Comparison of ENCODE assay signal across 20 cellular contexts in the genomic region with DNA sequence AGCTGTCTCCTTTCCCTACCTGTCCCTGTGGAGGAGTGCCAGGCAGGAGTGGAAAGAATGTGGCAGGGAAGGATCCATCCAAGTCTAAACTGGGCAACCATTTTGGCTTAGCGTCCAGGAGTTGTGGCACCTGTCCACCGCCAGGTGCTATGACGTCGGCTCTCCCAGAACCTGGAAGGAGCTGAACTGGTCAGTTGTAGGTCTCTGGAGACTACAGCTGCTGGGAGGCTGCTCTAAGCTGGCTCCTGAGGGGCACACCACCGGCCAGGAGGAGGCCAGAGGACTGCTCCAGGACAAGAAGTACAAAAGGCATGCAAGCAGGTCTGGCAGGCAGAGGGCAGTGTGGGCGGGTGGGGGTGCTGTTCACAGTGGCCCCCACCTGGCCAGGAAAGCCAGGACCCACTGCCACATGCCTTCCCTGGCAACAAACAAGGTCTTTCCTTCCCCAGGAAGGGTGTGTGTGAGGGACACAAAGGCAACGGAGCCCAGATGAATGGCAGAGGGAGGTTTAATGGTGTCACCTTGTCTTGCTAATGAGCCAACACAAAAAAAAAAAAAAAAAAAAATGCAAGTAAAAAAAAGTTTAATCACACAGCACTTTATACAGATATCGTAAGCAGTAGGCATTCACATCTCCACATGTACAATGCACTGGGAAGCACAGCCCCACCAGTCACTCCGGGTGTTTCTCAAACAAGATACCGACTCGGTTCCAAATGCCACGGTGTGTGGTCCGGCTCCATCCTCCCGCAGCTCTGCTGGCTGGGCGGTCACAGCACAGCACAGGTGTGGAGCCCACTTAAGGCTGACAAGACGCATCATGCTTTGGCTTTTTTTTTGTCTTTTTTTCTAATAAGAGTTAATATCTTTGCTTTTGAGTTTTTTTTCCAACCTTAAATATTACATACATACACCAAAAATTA. TPM values are rescaled to one million over a fixed set of nuclear protein-coding genes. Genes with fewer than 3 reads are reported as not detected.
DNase-seq lines count a peak whose midpoint lies in the region; ATAC-seq and TF ChIP-seq lines count a peak whose summit lies in the region.
"Had no signal": no experiment of that assay in that cellular context is flagged by ENCODE, and none has a peak within 500 bp of the region (broad histone marks: within the 10 kb centered on the region; RNA-seq: fewer than 3 reads in every experiment).

No MANE protein-coding gene starts in this region.

- H3F3A ChIP-seq in GM23338 (replicated peaks; ENCODE audit: low read depth), result peaks cover 23% of the 10 kb centered on the region

- H3K4me3 Mint-ChIP-seq in GM23338, result peak overlapping the region; percentile 23; the same call in 1 of the 3 replicates
- H3K4me3 Mint-ChIP-seq: activated naive CD8-positive, alpha-beta T cell; stimulated activated naive CD8-positive, alpha-beta T cell treated with anti-CD3 and anti-CD28 coated beads, Interleukin-15, amount 100 ng/mL, for 72 hours; T-helper 1 cell treated with Interleukin-12 subunit alpha and Interleukin-12 subunit beta and Interleukin-4 antibody, amounts not matched to agents 30 μg/mL and 1 μg/mL, for 36 hours had no signal

- H3K4me1 ChIP-seq in GM23338 (ENCODE audit: insufficient read depth) (peaks cover 20% of the 10 kb centered on the region), OCI-LY7 (ENCODE audit: insufficient read depth, low read length, poor library complexity, severe bottlenecking) (peaks cover 19% of the 10 kb centered on the region)

- TF ChIP-seq CTCF in GM23338 (conservative IDR thresholded peaks at IDR 0.05; ENCODE audit: low read depth in 2 of 2) (peak in 1 of 2 experiments; percentile 38; a peak in 3 of 4 replicates), OCI-LY7 (conservative IDR thresholded peaks at IDR 0.05; ENCODE audit: low read length) (peak; percentile 42; the same call in 1 of the 2 replicates), cardiac fibroblast (IDR thresholded peaks at IDR 0.05; ENCODE audit: low read depth, low read length) (peak; percentile 29), kidney epithelial cell (IDR thresholded peaks at IDR 0.05; ENCODE audit: insufficient read depth, low read length, poor library complexity, severe bottlenecking) (peak; percentile 20)

- BruUV-seq in OCI-LY7 (replicated peaks; lab: Mats Ljungman, UMichigan), result TSS peak; percentile 77

- H3K4me3 ChIP-seq in GM23338, result no peak overlapping the region; the same call in 1 of the 2 replicates
- no peak overlapping the region for H3K4me3 ChIP-seq in OCI-LY7 (ENCODE audit: low read depth, low read length, poor library complexity, severe bottlenecking)
- H3K4me3 ChIP-seq in cardiac fibroblast (replicated peaks in 1 of 2; ENCODE audit: low read depth in 2 of 2, low read length in 2 of 2), result no peak overlapping the region
- no peak overlapping the region for H3K4me3 ChIP-seq in kidney epithelial cell (ENCODE audit: low read depth, low read length)
- H3K4me3 ChIP-seq: esophagus muscularis mucosa, spleen, uterus had no signal

- peak overlapping the region; percentile 62 for H3K4me2 ChIP-seq in GM23338
- no peak overlapping the region for H3K4me2 ChIP-seq in OCI-LY7 (ENCODE audit: low read length)

- H3K27ac ChIP-seq in GM23338 (ENCODE audit: low read depth) (peak overlapping the region; percentile 85), OCI-LY7 (ENCODE audit: low read depth, low read length, poor library complexity, severe bottlenecking) (no peak overlapping the region)
- H3K27ac ChIP-seq: esophagus muscularis mucosa, uterus had no signal

- intact Hi-C loops in OCI-LY7 (cut with micrococcal nuclease; ENCODE audit: unreplicated experiment), result no loop called here

- peaks cover 23% of the 10 kb centered on the region for H3K27me3 ChIP-seq in GM23338 (ENCODE audit: insufficient read depth)
- no peaks in the 10 kb centered on the region for H3K27me3 ChIP-seq in kidney epithelial cell (ENCODE audit: control insufficient read depth, insufficient read depth, low read length)
- H3K27me3 ChIP-seq: uterus had no signal

- no peak overlapping the region for H2AFZ ChIP-seq in GM23338
- H2AFZ ChIP-seq in OCI-LY7 (ENCODE audit: low read length), result no peak overlapping the region

- CTCF ChIA-PET in OCI-LY7 (lab: Charles Lee; ENCODE audit: unreplicated experiment), result interaction anchor here (1.1 to 2.6 kb wide), 2 partner anchors 8 to 10 kb away, joined by 5 to 10 read pairs; no protein-coding TSS in a partner anchor

- POLR2A ChIA-PET in OCI-LY7 (lab: Charles Lee), result interaction anchor here (0.6 to 1.2 kb wide), 2 partner anchors 22 to 473 kb away, joined by 3 to 7 read pairs; no protein-coding TSS in a partner anchor

- peaks cover 36% of the 10 kb centered on the region for H3K36me3 Mint-ChIP-seq in GM23338 (ENCODE audit: low read depth)

- H4K20me1 ChIP-seq in GM23338 (replicated peaks; ENCODE audit: insufficient read depth) (no peaks in the 10 kb centered on the region), OCI-LY7 (ENCODE audit: insufficient read depth, low read length) (no peaks in the 10 kb centered on the region)

- H3K36me3 ChIP-seq in GM23338 (ENCODE audit: insufficient read depth) (peaks cover 9% of the 10 kb centered on the region; the same call in 1 of the 2 replicates), OCI-LY7 (ENCODE audit: insufficient read depth, low read length) (peaks cover 50% of the 10 kb centered on the region), kidney epithelial cell (ENCODE audit: control insufficient read depth, insufficient read depth, low read length) (no peaks in the 10 kb centered on the region)
- H3K36me3 ChIP-seq: uterus had no signal

- H3K9me3 Mint-ChIP-seq in GM23338, result no peaks in the 10 kb centered on the region; the same call in 1 of the 3 replicates
- H3K9me3 Mint-ChIP-seq: stimulated activated naive CD8-positive, alpha-beta T cell treated with anti-CD3 and anti-CD28 coated beads, Interleukin-15, amount 100 ng/mL, for 72 hours; T-helper 1 cell treated with Interleukin-12 subunit alpha and Interleukin-12 subunit beta and Interleukin-4 antibody, amounts not matched to agents 30 μg/mL and 1 μg/mL, for 36 hours had no signal

- H3K79me2 ChIP-seq in GM23338 (replicated peaks; ENCODE audit: insufficient read depth) (no peaks in the 10 kb centered on the region), OCI-LY7 (ENCODE audit: insufficient read depth, low read depth, low read length) (no peaks in the 10 kb centered on the region)

- H3K4me1 Mint-ChIP-seq in GM23338, result peaks cover 22% of the 10 kb centered on the region

- DNase-seq in GM23338 (ENCODE audit: low spot score) (peak; percentile 68), OCI-LY7 (ENCODE audit: low spot score) (no peak), cardiac fibroblast (ENCODE audit: low read depth in 2 of 2) (peak in 1 of 2 donors; percentile 53), kidney epithelial cell (ENCODE audit: low read depth) (no peak), midbrain (lab: John Stamatoyannopoulos, UW) (no peak), COR-L47 (lab: John Stamatoyannopoulos, UW) (no peak), ecto neural progenitor cell (ENCODE audit: low spot score) (no peak)
- DNase-seq: C1 segment of cervical spinal cord; central memory CD4-positive, alpha-beta T cell; left colon; MM.1S; NCI-H2081; NCI-H69; spleen; stimulated activated naive CD8-positive, alpha-beta T cell treated with anti-CD3 and anti-CD28 coated beads, Interleukin-15, amount 100 ng/mL, for 72 hours; uterus had no signal

- H3K27me3 Mint-ChIP-seq in GM23338 (ENCODE audit: insufficient read depth, low read depth, poor library complexity), result peaks cover 33% of the 10 kb centered on the region
- H3K27me3 Mint-ChIP-seq: activated naive CD8-positive, alpha-beta T cell; stimulated activated naive CD8-positive, alpha-beta T cell treated with anti-CD3 and anti-CD28 coated beads, Interleukin-15, amount 100 ng/mL, for 72 hours had no signal

- H3K9me3 ChIP-seq in OCI-LY7 (ENCODE audit: low read length), result no peaks in the 10 kb centered on the region
- H3K9me3 ChIP-seq: esophagus muscularis mucosa, spleen, uterus had no signal

- peak overlapping the region; percentile 52 for H3K27ac Mint-ChIP-seq in GM23338
- H3K27ac Mint-ChIP-seq: activated naive CD8-positive, alpha-beta T cell; stimulated activated naive CD8-positive, alpha-beta T cell treated with anti-CD3 and anti-CD28 coated beads, Interleukin-15, amount 100 ng/mL, for 72 hours; T-helper 1 cell treated with Interleukin-12 subunit alpha and Interleukin-12 subunit beta and Interleukin-4 antibody, amounts not matched to agents 30 μg/mL and 1 μg/mL, for 36 hours had no signal

- H3K9me2 ChIP-seq in GM23338 (ENCODE audit: insufficient read depth), result no peaks in the 10 kb centered on the region
- no peaks in the 10 kb centered on the region for H3K9me2 ChIP-seq in OCI-LY7 (ENCODE audit: insufficient read depth, low read length)

- ATAC-seq in GM23338, result peak; percentile 16
- ATAC-seq in GM21515 (IDR thresholded peaks at IDR 0.05; ENCODE audit: unreplicated experiment), result no peak
- ATAC-seq: left colon; stimulated activated naive CD8-positive, alpha-beta T cell treated with anti-CD3 and anti-CD28 coated beads, Interleukin-15, amount 100 ng/mL, for 72 hours had no signal

TF ChIP-seq in GM23338, 12 proteins besides CTCF, POLR2A, EP300 and RAD21 (continues in another document):
- TF ChIP-seq STAT1 (IDR thresholded peaks at IDR 0.05; ENCODE audit: unreplicated experiment), result no peak
- no peak for TF ChIP-seq ZNF331 (CRISPR knock-in tag; IDR thresholded peaks at IDR 0.05; ENCODE audit: low read depth)

RNA-seq across cellular contexts. Expression of a gene that starts 4.8 kb away (rescaled TPM):
- 3.2 and 7.4 TPM in 2 replicates for total RNA-seq in GM23338 (2014; rRNA removed; shearing (Covaris generic))
- 0.63 and 1.3 TPM in 2 replicates for polyA plus RNA-seq in GM23338 (2016; fragmentation: Nextera tagmentation; extraction: Ambion mirVana)
- total RNA-seq in OCI-LY7 (2014; rRNA removed; shearing (Covaris generic)), result 0.28 and 0.36 TPM in 2 replicates
- total RNA-seq in OCI-LY7 (2022) (0.22 and 0.78 TPM in 2 replicates), kidney epithelial cell (159 and 165 TPM in 2 replicates)

RNA-seq across cellular contexts. Expression of a gene that starts 35.5 kb away (rescaled TPM):
- total RNA-seq in GM23338 (2014; rRNA removed; shearing (Covaris generic)), result 47.9 and 58.8 TPM in 2 replicates
- 31.5 and 39.5 TPM in 2 replicates for polyA plus RNA-seq in GM23338 (2016; fragmentation: Nextera tagmentation; extraction: Ambion mirVana)
- 52.6 and 53.3 TPM in 2 replicates for total RNA-seq in OCI-LY7 (2014; rRNA removed; shearing (Covaris generic))
- total RNA-seq in OCI-LY7 (2022), result 111 and 130 TPM in 2 replicates
- total RNA-seq in kidney epithelial cell, result 50.7 and 52.4 TPM in 2 replicates

Comparison
In these comparisons a context has a peak if more than half of its experiments do, and no peak if none do; other contexts are left out.
1. RNA of a gene that starts 4.8 kb away (total RNA-seq): 159 to 165 TPM in kidney epithelial cell; 3.2 to 7.4 TPM in GM23338 and 0.22 to 0.78 TPM in OCI-LY7; every median in the first group is over 10 times any median in the second.